In genomic region chr10:100972115-100972903, GRCh38 we compare ENCODE assay signal across 23 cellular contexts. TPM values are rescaled to one million over a fixed set of nuclear protein-coding genes. Genes with fewer than 3 reads are reported as not detected.
DNase-seq lines count a peak whose midpoint lies in the region; ATAC-seq and TF ChIP-seq lines count a peak whose summit lies in the region.
"Had no signal": no experiment of that assay in that cellular context is flagged by ENCODE, and none has a peak within 500 bp of the region (broad histone marks: within the 10 kb centered on the region; RNA-seq: fewer than 3 reads in every experiment).

No MANE protein-coding gene starts in this region.

- H3K27ac Mint-ChIP-seq in GM23338 (peak overlapping the region; percentile 78), neural progenitor cell (no peak overlapping the region)
- H3K27ac Mint-ChIP-seq: activated B cell treated with CpG ODN at 0.5 μM for 24 hours; activated naive CD8-positive, alpha-beta T cell treated with anti-CD3 and anti-CD28 coated beads for 36 hours; CD4-positive, CD25-positive, alpha-beta regulatory T cell; effector memory CD8-positive, alpha-beta T cell; HFFc6; natural killer cell had no signal

- H3K4me3 ChIP-seq in GM23338 (no peak overlapping the region), duodenal mucosa (ENCODE audit: low read depth in 1 of 2, low read length in 2 of 2) (peak overlapping the region; percentile 79 to 84), neural progenitor cell (no peak overlapping the region)
- H3K4me3 ChIP-seq: MG63, prostate gland, skin epidermis, thyroid gland had no signal

- H3K4me2 ChIP-seq in GM23338 (no peak overlapping the region), neural progenitor cell (peak overlapping the region; percentile 27)

- no peaks in the 10 kb centered on the region for H3K36me3 ChIP-seq in GM23338 (ENCODE audit: insufficient read depth)
- peaks cover 17 to 38% of the 10 kb centered on the region in 2 donors for H3K36me3 ChIP-seq in duodenal mucosa (ENCODE audit: control insufficient read depth in 1 of 2, insufficient read depth in 2 of 2, low read length in 2 of 2)
- no peaks in the 10 kb centered on the region for H3K36me3 ChIP-seq in neural progenitor cell
- H3K36me3 ChIP-seq: MG63, prostate gland, thyroid gland had no signal

- H3K79me2 ChIP-seq in GM23338 (replicated peaks; ENCODE audit: insufficient read depth) (no peaks in the 10 kb centered on the region), neural progenitor cell (ENCODE audit: low read depth) (no peaks in the 10 kb centered on the region)

- H3K27me3 Mint-ChIP-seq in GM23338 (ENCODE audit: insufficient read depth, low read depth, poor library complexity) = peaks cover 15% of the 10 kb centered on the region
- H3K27me3 Mint-ChIP-seq in neural progenitor cell (ENCODE audit: insufficient read depth, low read depth) = peaks cover 14% of the 10 kb centered on the region
- H3K27me3 Mint-ChIP-seq: activated B cell treated with CpG ODN at 0.5 μM for 24 hours; activated naive CD8-positive, alpha-beta T cell treated with anti-CD3 and anti-CD28 coated beads for 36 hours; effector memory CD8-positive, alpha-beta T cell had no signal

- H3K27ac ChIP-seq in GM23338 (ENCODE audit: low read depth) (no peak overlapping the region), duodenal mucosa (ENCODE audit: low read depth, low read length) (no peak overlapping the region), neural progenitor cell (no peak overlapping the region)
- H3K27ac ChIP-seq: HL-60, prostate gland, skin epidermis, thyroid gland had no signal

- no peak overlapping the region for H2AFZ ChIP-seq in GM23338
- no peak overlapping the region for H2AFZ ChIP-seq in neural progenitor cell (replicated peaks)

- H3K4me1 ChIP-seq in GM23338 (ENCODE audit: insufficient read depth) (peaks cover 26% of the 10 kb centered on the region), duodenal mucosa (ENCODE audit: control insufficient read depth in 1 of 2, insufficient read depth in 2 of 2, low read length in 2 of 2) (peaks cover 29 to 35% of the 10 kb centered on the region in 2 donors), neural progenitor cell (peaks cover 13% of the 10 kb centered on the region)

- ATAC-seq in GM23338 (no peak), HG03565 (IDR thresholded peaks at IDR 0.05; ENCODE audit: unreplicated experiment) (no peak)
- ATAC-seq: effector memory CD8-positive, alpha-beta T cell; natural killer cell had no signal

- H3K4me1 Mint-ChIP-seq in GM23338 = peaks cover 38% of the 10 kb centered on the region
- H3K4me1 Mint-ChIP-seq in neural progenitor cell = peaks cover 31% of the 10 kb centered on the region

- H3K9me2 ChIP-seq in GM23338 (ENCODE audit: insufficient read depth) = no peaks in the 10 kb centered on the region

- peak overlapping the region; percentile 3 to 36 for H3K9ac ChIP-seq in duodenal mucosa (ENCODE audit: low read depth in 1 of 2, low read length in 2 of 2)
- no peak overlapping the region for H3K9ac ChIP-seq in neural progenitor cell

- H3F3A ChIP-seq in GM23338 (replicated peaks; ENCODE audit: low read depth) (peaks cover 5% of the 10 kb centered on the region; the same call in 1 of the 2 replicates), neural progenitor cell (ENCODE audit: low read depth) (peaks cover 33% of the 10 kb centered on the region)

- H4K20me1 ChIP-seq in GM23338 (replicated peaks; ENCODE audit: insufficient read depth) (no peaks in the 10 kb centered on the region), neural progenitor cell (ENCODE audit: low read depth) (peaks cover 4% of the 10 kb centered on the region)

- no peaks in the 10 kb centered on the region for H3K9me3 Mint-ChIP-seq in GM23338
- H3K9me3 Mint-ChIP-seq in neural progenitor cell = no peaks in the 10 kb centered on the region
- H3K9me3 Mint-ChIP-seq: activated B cell treated with CpG ODN at 0.5 μM for 24 hours; activated naive CD8-positive, alpha-beta T cell treated with anti-CD3 and anti-CD28 coated beads for 36 hours; CD4-positive, CD25-positive, alpha-beta regulatory T cell; effector memory CD8-positive, alpha-beta T cell; HFFc6; natural killer cell had no signal

- DNase-seq in GM23338 (ENCODE audit: low spot score) (no peak), neural progenitor cell (ENCODE audit: low spot score) (no peak), NCI-H1417 (lab: John Stamatoyannopoulos, UW) (no peak), COR-L47 (lab: John Stamatoyannopoulos, UW) (no peak)
- DNase-seq: activated B cell treated with CpG ODN at 0.5 μM for 24 hours; activated naive CD8-positive, alpha-beta T cell treated with anti-CD3 and anti-CD28 coated beads for 36 hours; CD4-positive, CD25-positive, alpha-beta regulatory T cell; effector memory CD8-positive, alpha-beta T cell; GDM1; HFFc6; MG63; natural killer cell; NCI-H1436 treated with DMSO at 0.1 percent for 48 hours; NCI-H2171 treated with DMSO at 0.1 percent for 48 hours; NCI-H526 treated with DMSO at 0.1 percent for 48 hours; stimulated activated naive CD4-positive, alpha-beta T cell treated with Interleukin-2 at 50 U/mL for 16 hours; T-helper 9 cell; thyroid gland had no signal

- H3K36me3 Mint-ChIP-seq in GM23338 (ENCODE audit: low read depth) = no peaks in the 10 kb centered on the region; the same call in 2 of the 3 replicates
- H3K36me3 Mint-ChIP-seq in neural progenitor cell = no peaks in the 10 kb centered on the region
- H3K36me3 Mint-ChIP-seq: activated naive CD8-positive, alpha-beta T cell treated with anti-CD3 and anti-CD28 coated beads for 36 hours; natural killer cell had no signal

- H3K9me3 ChIP-seq in duodenal mucosa (ENCODE audit: control insufficient read depth in 1 of 2, low read length in 2 of 2) = no peaks in the 10 kb centered on the region
- H3K9me3 ChIP-seq in neural progenitor cell (ENCODE audit: low read depth) = no peaks in the 10 kb centered on the region
- H3K9me3 ChIP-seq: MG63, prostate gland, thyroid gland had no signal

- no peak overlapping the region; the same call in 2 of the 3 replicates for H3K4me3 Mint-ChIP-seq in GM23338
- peak overlapping the region; percentile 53 for H3K4me3 Mint-ChIP-seq in neural progenitor cell
- H3K4me3 Mint-ChIP-seq: activated B cell treated with CpG ODN at 0.5 μM for 24 hours; activated naive CD8-positive, alpha-beta T cell treated with anti-CD3 and anti-CD28 coated beads for 36 hours; effector memory CD8-positive, alpha-beta T cell; HFFc6 had no signal

- no peaks in the 10 kb centered on the region for H3K27me3 ChIP-seq in GM23338 (ENCODE audit: insufficient read depth)
- no peaks in the 10 kb centered on the region for H3K27me3 ChIP-seq in duodenal mucosa (ENCODE audit: control insufficient read depth in 1 of 2, insufficient read depth in 2 of 2, low read length in 2 of 2)
- peaks cover 20% of the 10 kb centered on the region for H3K27me3 ChIP-seq in neural progenitor cell
- H3K27me3 ChIP-seq: MG63, thyroid gland had no signal

- TF ChIP-seq CTCF in GM23338 (conservative IDR thresholded peaks at IDR 0.05; ENCODE audit: low read depth in 2 of 2) = no peak
- TF ChIP-seq CTCF in neural progenitor cell (IDR thresholded peaks at IDR 0.05) = no peak

TF ChIP-seq in GM23338, 12 proteins besides CTCF, POLR2A, EP300 and RAD21 (continues in another document):
- no peak for TF ChIP-seq NANOG (IDR thresholded peaks at IDR 0.05; ENCODE audit: borderline replicate concordance)
- TF ChIP-seq JUNB (IDR thresholded peaks at IDR 0.05; ENCODE audit: unreplicated experiment) = no peak
- TF ChIP-seq EZH2 (IDR thresholded peaks at IDR 0.05; ENCODE audit: low read depth, unreplicated experiment) = no peak
- TF ChIP-seq ZNF331 (CRISPR knock-in tag; IDR thresholded peaks at IDR 0.05; ENCODE audit: low read depth) = no peak
- no peak for TF ChIP-seq POLR2AphosphoS5 (IDR thresholded peaks at IDR 0.05; ENCODE audit: low read depth)
- TF ChIP-seq, protein P1, sequence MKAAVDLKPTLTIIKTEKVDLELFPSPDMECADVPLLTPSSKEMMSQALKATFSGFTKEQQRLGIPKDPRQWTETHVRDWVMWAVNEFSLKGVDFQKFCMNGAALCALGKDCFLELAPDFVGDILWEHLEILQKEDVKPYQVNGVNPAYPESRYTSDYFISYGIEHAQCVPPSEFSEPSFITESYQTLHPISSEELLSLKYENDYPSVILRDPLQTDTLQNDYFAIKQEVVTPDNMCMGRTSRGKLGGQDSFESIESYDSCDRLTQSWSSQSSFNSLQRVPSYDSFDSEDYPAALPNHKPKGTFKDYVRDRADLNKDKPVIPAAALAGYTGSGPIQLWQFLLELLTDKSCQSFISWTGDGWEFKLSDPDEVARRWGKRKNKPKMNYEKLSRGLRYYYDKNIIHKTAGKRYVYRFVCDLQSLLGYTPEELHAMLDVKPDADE (IDR thresholded peaks at IDR 0.05) = no peak

RNA-seq across cellular contexts. Expression of gene SEMA4G, which starts 3.0 kb away (rescaled TPM):
- 7.3 and 8.5 TPM in 2 replicates for total RNA-seq in GM23338 (2014; rRNA removed; shearing (Covaris generic))
- polyA plus RNA-seq in GM23338 (2016; fragmentation: Nextera tagmentation; extraction: Ambion mirVana) = 5.3 and 6.3 TPM in 2 replicates
- total RNA-seq in neural progenitor cell (ENCODE audit: low replicate concordance) = 2.3 and 5.4 TPM in 2 replicates

RNA-seq across cellular contexts. Expression of gene MRPL43, which starts 15.0 kb away (rescaled TPM):
- 60.4 and 76.9 TPM in 2 replicates for total RNA-seq in GM23338 (2014; rRNA removed; shearing (Covaris generic))
- 124 and 126 TPM in 2 replicates for polyA plus RNA-seq in GM23338 (2016; fragmentation: Nextera tagmentation; extraction: Ambion mirVana)
- 24.5 and 55.8 TPM in 2 replicates for total RNA-seq in neural progenitor cell (ENCODE audit: low replicate concordance)

RNA-seq across cellular contexts. Expression of gene TWNK, which starts 15.0 kb away (rescaled TPM):
- total RNA-seq in GM23338 (2014; rRNA removed; shearing (Covaris generic)) = 24.5 and 29.4 TPM in 2 replicates
- polyA plus RNA-seq in GM23338 (2016; fragmentation: Nextera tagmentation; extraction: Ambion mirVana) = 11.4 and 12.2 TPM in 2 replicates
- total RNA-seq in neural progenitor cell (ENCODE audit: low replicate concordance) = 6.4 and 7.1 TPM in 2 replicates

RNA-seq across cellular contexts. Expression of gene LZTS2, which starts 27.3 kb away (rescaled TPM):
- 62.8 and 88.3 TPM in 2 replicates for total RNA-seq in GM23338 (2014; rRNA removed; shearing (Covaris generic))
- polyA plus RNA-seq in GM23338 (2016; fragmentation: Nextera tagmentation; extraction: Ambion mirVana) = 27.6 and 28.8 TPM in 2 replicates
- 34.7 and 111 TPM in 2 replicates for total RNA-seq in neural progenitor cell (ENCODE audit: low replicate concordance)

RNA-seq across cellular contexts. Expression of gene PDZD7, which starts 58.6 kb away (rescaled TPM):
- 1.7 and 2.3 TPM in 2 replicates for total RNA-seq in GM23338 (2014; rRNA removed; shearing (Covaris generic))
- 1.5 and 1.7 TPM in 2 replicates for polyA plus RNA-seq in GM23338 (2016; fragmentation: Nextera tagmentation; extraction: Ambion mirVana)
- total RNA-seq in neural progenitor cell (ENCODE audit: low replicate concordance) = 0.25 TPM in 1 of 2 replicates, not detected in the other

Comparison
In these comparisons a context has a peak if more than half of its experiments do, and no peak if none do; other contexts are left out.
1. H3K4me3 ChIP-seq: peak in duodenal mucosa (2 of 2); none in GM23338 (single experiment) and neural progenitor cell (single experiment).